Comparison of ENCODE assay signal across 1 cellular context in the genomic region with DNA sequence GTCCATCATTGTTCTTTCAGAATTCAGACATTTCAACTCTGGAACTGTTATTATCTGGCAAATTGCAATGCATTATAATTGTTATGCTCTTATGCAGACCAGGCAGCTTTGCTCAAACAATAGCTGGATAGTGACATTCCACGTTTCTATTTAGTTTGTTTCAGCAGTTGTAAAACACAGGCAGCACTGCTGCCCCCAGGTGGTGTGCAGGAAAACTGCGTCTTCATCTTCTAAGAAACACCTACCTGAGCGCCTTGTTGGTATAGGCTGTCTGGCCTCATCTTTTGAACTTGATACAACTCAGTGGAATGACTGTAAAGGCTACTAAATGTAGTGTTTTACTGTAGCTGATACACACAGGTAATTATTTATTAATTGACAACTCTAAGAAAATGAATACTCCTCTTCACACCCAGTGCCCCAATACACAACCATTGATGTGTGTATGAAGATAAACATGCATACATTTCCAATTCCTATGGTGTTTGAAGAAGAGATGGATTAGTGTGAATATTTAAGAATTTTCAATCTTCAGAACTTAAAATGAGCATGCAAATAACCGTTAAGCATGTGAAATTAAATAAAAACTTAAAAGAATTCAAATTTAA.
TF ChIP-seq lines count a peak whose summit lies in the region.

No MANE protein-coding gene starts in this region.

TF ChIP-seq in GM12878, 131 proteins besides CTCF, POLR2A, EP300 and RAD21 (continued from another document):
- TF ChIP-seq, protein P1, sequence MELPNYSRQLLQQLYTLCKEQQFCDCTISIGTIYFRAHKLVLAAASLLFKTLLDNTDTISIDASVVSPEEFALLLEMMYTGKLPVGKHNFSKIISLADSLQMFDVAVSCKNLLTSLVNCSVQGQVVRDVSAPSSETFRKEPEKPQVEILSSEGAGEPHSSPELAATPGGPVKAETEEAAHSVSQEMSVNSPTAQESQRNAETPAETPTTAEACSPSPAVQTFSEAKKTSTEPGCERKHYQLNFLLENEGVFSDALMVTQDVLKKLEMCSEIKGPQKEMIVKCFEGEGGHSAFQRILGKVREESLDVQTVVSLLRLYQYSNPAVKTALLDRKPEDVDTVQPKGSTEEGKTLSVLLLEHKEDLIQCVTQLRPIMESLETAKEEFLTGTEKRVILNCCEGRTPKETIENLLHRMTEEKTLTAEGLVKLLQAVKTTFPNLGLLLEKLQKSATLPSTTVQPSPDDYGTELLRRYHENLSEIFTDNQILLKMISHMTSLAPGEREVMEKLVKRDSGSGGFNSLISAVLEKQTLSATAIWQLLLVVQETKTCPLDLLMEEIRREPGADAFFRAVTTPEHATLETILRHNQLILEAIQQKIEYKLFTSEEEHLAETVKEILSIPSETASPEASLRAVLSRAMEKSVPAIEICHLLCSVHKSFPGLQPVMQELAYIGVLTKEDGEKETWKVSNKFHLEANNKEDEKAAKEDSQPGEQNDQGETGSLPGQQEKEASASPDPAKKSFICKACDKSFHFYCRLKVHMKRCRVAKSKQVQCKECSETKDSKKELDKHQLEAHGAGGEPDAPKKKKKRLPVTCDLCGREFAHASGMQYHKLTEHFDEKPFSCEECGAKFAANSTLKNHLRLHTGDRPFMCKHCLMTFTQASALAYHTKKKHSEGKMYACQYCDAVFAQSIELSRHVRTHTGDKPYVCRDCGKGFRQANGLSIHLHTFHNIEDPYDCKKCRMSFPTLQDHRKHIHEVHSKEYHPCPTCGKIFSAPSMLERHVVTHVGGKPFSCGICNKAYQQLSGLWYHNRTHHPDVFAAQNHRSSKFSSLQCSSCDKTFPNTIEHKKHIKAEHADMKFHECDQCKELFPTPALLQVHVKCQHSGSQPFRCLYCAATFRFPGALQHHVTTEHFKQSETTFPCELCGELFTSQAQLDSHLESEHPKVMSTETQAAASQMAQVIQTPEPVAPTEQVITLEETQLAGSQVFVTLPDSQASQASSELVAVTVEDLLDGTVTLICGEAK (IDR thresholded peaks at IDR 0.05; ENCODE audit: borderline replicate concordance), result no peak
- TF ChIP-seq CHD1 (IDR thresholded peaks at IDR 0.05; ENCODE audit: low read depth, low read length) (no peak), TARDBP (IDR thresholded peaks at IDR 0.05; ENCODE audit: borderline replicate concordance) (no peak), CBX5 (IDR thresholded peaks at IDR 0.05; ENCODE audit: low read depth) (no peak)
- TF ChIP-seq, protein P2, sequence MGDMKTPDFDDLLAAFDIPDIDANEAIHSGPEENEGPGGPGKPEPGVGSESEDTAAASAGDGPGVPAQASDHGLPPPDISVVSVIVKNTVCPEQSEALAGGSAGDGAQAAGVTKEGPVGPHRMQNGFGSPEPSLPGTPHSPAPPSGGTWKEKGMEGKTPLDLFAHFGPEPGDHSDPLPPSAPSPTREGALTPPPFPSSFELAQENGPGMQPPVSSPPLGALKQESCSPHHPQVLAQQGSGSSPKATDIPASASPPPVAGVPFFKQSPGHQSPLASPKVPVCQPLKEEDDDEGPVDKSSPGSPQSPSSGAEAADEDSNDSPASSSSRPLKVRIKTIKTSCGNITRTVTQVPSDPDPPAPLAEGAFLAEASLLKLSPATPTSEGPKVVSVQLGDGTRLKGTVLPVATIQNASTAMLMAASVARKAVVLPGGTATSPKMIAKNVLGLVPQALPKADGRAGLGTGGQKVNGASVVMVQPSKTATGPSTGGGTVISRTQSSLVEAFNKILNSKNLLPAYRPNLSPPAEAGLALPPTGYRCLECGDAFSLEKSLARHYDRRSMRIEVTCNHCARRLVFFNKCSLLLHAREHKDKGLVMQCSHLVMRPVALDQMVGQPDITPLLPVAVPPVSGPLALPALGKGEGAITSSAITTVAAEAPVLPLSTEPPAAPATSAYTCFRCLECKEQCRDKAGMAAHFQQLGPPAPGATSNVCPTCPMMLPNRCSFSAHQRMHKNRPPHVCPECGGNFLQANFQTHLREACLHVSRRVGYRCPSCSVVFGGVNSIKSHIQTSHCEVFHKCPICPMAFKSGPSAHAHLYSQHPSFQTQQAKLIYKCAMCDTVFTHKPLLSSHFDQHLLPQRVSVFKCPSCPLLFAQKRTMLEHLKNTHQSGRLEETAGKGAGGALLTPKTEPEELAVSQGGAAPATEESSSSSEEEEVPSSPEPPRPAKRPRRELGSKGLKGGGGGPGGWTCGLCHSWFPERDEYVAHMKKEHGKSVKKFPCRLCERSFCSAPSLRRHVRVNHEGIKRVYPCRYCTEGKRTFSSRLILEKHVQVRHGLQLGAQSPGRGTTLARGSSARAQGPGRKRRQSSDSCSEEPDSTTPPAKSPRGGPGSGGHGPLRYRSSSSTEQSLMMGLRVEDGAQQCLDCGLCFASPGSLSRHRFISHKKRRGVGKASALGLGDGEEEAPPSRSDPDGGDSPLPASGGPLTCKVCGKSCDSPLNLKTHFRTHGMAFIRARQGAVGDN (IDR thresholded peaks at IDR 0.05), result no peak
- TF ChIP-seq, protein P3, sequence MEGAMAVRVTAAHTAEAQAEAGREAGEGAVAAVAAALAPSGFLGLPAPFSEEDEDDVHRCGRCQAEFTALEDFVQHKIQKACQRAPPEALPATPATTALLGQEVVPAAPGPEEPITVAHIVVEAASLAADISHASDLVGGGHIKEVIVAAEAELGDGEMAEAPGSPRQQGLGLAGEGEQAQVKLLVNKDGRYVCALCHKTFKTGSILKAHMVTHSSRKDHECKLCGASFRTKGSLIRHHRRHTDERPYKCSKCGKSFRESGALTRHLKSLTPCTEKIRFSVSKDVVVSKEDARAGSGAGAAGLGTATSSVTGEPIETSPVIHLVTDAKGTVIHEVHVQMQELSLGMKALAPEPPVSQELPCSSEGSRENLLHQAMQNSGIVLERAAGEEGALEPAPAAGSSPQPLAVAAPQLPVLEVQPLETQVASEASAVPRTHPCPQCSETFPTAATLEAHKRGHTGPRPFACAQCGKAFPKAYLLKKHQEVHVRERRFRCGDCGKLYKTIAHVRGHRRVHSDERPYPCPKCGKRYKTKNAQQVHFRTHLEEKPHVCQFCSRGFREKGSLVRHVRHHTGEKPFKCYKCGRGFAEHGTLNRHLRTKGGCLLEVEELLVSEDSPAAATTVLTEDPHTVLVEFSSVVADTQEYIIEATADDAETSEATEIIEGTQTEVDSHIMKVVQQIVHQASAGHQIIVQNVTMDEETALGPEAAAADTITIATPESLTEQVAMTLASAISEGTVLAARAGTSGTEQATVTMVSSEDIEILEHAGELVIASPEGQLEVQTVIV (IDR thresholded peaks at IDR 0.05; ENCODE audit: borderline replicate concordance, partially characterized antibody), result no peak
